Comparison of ENCODE assay signal across 15 cellular contexts in genomic region chr1:212477680-212478466, GRCh38. TPM values are rescaled to one million over a fixed set of nuclear protein-coding genes. Genes with fewer than 3 reads are reported as not detected.
DNase-seq lines count a peak whose midpoint lies in the region; ATAC-seq, FAIRE-seq and TF ChIP-seq lines count a peak whose summit lies in the region.
"Had no signal": no experiment of that assay in that cellular context is flagged by ENCODE, and none has a peak within 500 bp of the region (broad histone marks: within the 10 kb centered on the region; RNA-seq: fewer than 3 reads in every experiment).

No MANE protein-coding gene starts in this region.

- no peaks in the 10 kb centered on the region for H3K9me3 Mint-ChIP-seq in chondrocyte (ENCODE audit: low read depth)
- H3K9me3 Mint-ChIP-seq: HFFc6; stimulated activated effector memory CD8-positive, alpha-beta T cell treated with anti-CD3 and anti-CD28 coated beads, Interleukin-12 subunit alpha, Interleukin-12 subunit beta, amount 100 ng/mL, for 72 hours had no signal

- peaks cover 36% of the 10 kb centered on the region for H3K4me1 Mint-ChIP-seq in chondrocyte (ENCODE audit: low read depth)

- H3K36me3 Mint-ChIP-seq in chondrocyte (ENCODE audit: low read depth): no peaks in the 10 kb centered on the region
- H3K36me3 Mint-ChIP-seq: stimulated activated effector memory CD8-positive, alpha-beta T cell treated with anti-CD3 and anti-CD28 coated beads, Interleukin-12 subunit alpha, Interleukin-12 subunit beta, amount 100 ng/mL, for 72 hours had no signal

- no peaks in the 10 kb centered on the region for H3K9me3 ChIP-seq in mucosa of descending colon
- H3K9me3 ChIP-seq: BLaER1 treated with 17β-estradiol and CSF1 and Interleukin-3, amounts not matched to agents 10 nM and 100 nM; body of pancreas; heart left ventricle; tibial nerve had no signal

- no peak overlapping the region for H3K4me3 ChIP-seq in mucosa of descending colon
- H3K4me3 ChIP-seq: BLaER1 treated with 17β-estradiol and CSF1 and Interleukin-3, amounts not matched to agents 10 nM and 100 nM; body of pancreas; heart left ventricle; tibial nerve had no signal

- H3K4me3 Mint-ChIP-seq in chondrocyte (ENCODE audit: unreplicated experiment): no peak overlapping the region
- H3K4me3 Mint-ChIP-seq: HFFc6; stimulated activated effector memory CD8-positive, alpha-beta T cell treated with anti-CD3 and anti-CD28 coated beads, Interleukin-12 subunit alpha, Interleukin-12 subunit beta, amount 100 ng/mL, for 72 hours had no signal

- no peak overlapping the region for H3K27ac Mint-ChIP-seq in chondrocyte (ENCODE audit: unreplicated experiment)
- H3K27ac Mint-ChIP-seq: HFFc6 had no signal

- no peak for FAIRE-seq in urothelium cell line (lab: Jason Lieb, UNC)

- TF ChIP-seq CTCF in chondrocyte (IDR thresholded peaks at IDR 0.05): no peak
- no peak for TF ChIP-seq CTCF in mucosa of descending colon (IDR thresholded peaks at IDR 0.05)

- intact Hi-C loops in mucosa of descending colon (cut with DNase I, micrococcal nuclease) (loop anchor here in 1 of 2 donors (10.0 kb wide), 1 partner anchor 137 kb away; no protein-coding TSS in a partner anchor), head of caudate nucleus (cut with DNase I) (loop anchor here (5.0 to 10.0 kb wide), 2 partner anchors 74 to 307 kb away; no protein-coding TSS in a partner anchor)

- peak; percentile 11 for ATAC-seq in HG02884 (IDR thresholded peaks at IDR 0.05; ENCODE audit: unreplicated experiment)
- ATAC-seq in mucosa of descending colon: peak; percentile 77

- peaks cover 15% of the 10 kb centered on the region for H3K4me1 ChIP-seq in mucosa of descending colon (ENCODE audit: low read depth)
- H3K4me1 ChIP-seq: parathyroid adenoma had no signal

- DNase-seq in DMS153 (lab: John Stamatoyannopoulos, UW): peak; percentile 40
- no peak for DNase-seq in DMS153 treated with DMSO at 0.1 percent for 48 hours (lab: John Stamatoyannopoulos, UW; ENCODE audit: unreplicated experiment)
- peak; percentile 17 for DNase-seq in chondrocyte (ENCODE audit: low spot score)
- DNase-seq in mucosa of descending colon: peak in 2 of 3 donors; percentile 52 to 57
- DNase-seq in urothelium cell line (ENCODE audit: low spot score): no peak
- DNase-seq in retina: no peak
- DNase-seq in head of caudate nucleus: no peak

- H3K36me3 ChIP-seq in mucosa of descending colon (ENCODE audit: low read depth): no peaks in the 10 kb centered on the region
- H3K36me3 ChIP-seq: BLaER1 treated with 17β-estradiol and CSF1 and Interleukin-3, amounts not matched to agents 10 nM and 100 nM; heart left ventricle; tibial nerve had no signal

- H3K27me3 Mint-ChIP-seq in chondrocyte (ENCODE audit: low read depth): no peaks in the 10 kb centered on the region

RNA-seq across cellular contexts. Expression of gene NENF, which starts 45.2 kb away (rescaled TPM):
- total RNA-seq in chondrocyte (48.6 to 55.0 TPM (median 50.1 TPM) in 3 replicates), mucosa of descending colon (10 to 100 TPM; 30.6 to 43.0 (median 32.5) TPM)

Comparison
In these comparisons a context has a peak if more than half of its experiments do, and no peak if none do; other contexts are left out.
1. DNase-seq: peak in DMS153 (single experiment), chondrocyte (single experiment) and mucosa of descending colon (2 of 3); none in DMS153 treated with DMSO at 0.1 percent for 48 hours (single experiment), urothelium cell line (single experiment), retina (single experiment) and head of caudate nucleus (0 of 42).